28 cellular contexts compared by ENCODE assay signal in genomic region chr12:53955776-53956250, GRCh38. TPM values are rescaled to one million over a fixed set of nuclear protein-coding genes. Genes with fewer than 3 reads are reported as not detected.
A peak's percentile ranks its signal among the peaks of the same experiment; 100 is the strongest.
DNase-seq lines count a peak whose midpoint lies in the region; ATAC-seq, FAIRE-seq and TF ChIP-seq lines count a peak whose summit lies in the region.
"Had no signal": no experiment of that assay in that cellular context is flagged by ENCODE, and none has a peak within 500 bp of the region (broad histone marks: within the 10 kb centered on the region; RNA-seq: fewer than 3 reads in every experiment).

No MANE protein-coding gene starts in this region.

- ATAC-seq in WTC11 (no peak), left cardiac atrium (no peak), HG02884 (IDR thresholded peaks at IDR 0.05; ENCODE audit: unreplicated experiment) (no peak)
- ATAC-seq: Right ventricle myocardium inferior, upper lobe of right lung had no signal

- peaks cover 93% of the 10 kb centered on the region for H3K27me3 Mint-ChIP-seq in T-helper 2 cell treated with Interferon-gamma antibody and Interleukin-4, amounts not matched to agents 5 μg/mL and 100 μg/mL, for 36 hours (ENCODE audit: low read depth)
- H3K27me3 Mint-ChIP-seq in CD14-positive monocyte (ENCODE audit: low read depth in 3 of 3) (peaks cover 95 to 99% (median 95%) of the 10 kb centered on the region in 3 donors), WTC11 (ENCODE audit: low read depth) (peaks cover 100% of the 10 kb centered on the region)

- peaks cover 86% of the 10 kb centered on the region for H3K27me3 ChIP-seq in keratinocyte (ENCODE audit: control insufficient read depth, extremely low read depth, insufficient read depth, low read length)

- no peaks in the 10 kb centered on the region for H3K36me3 Mint-ChIP-seq in T-helper 2 cell treated with Interferon-gamma antibody and Interleukin-4, amounts not matched to agents 5 μg/mL and 100 μg/mL, for 36 hours (ENCODE audit: low read depth)
- H3K36me3 Mint-ChIP-seq in CD14-positive monocyte (peaks cover 2 to 17% of the 10 kb centered on the region in 2 donors), WTC11 (no peaks in the 10 kb centered on the region)

- peaks cover 11% of the 10 kb centered on the region for H3K4me1 Mint-ChIP-seq in T-helper 2 cell treated with Interferon-gamma antibody and Interleukin-4, amounts not matched to agents 5 μg/mL and 100 μg/mL, for 36 hours (ENCODE audit: low read depth)
- peaks cover 14% of the 10 kb centered on the region for H3K4me1 Mint-ChIP-seq in CD14-positive monocyte
- peaks cover 25% of the 10 kb centered on the region for H3K4me1 Mint-ChIP-seq in WTC11
- H3K4me1 Mint-ChIP-seq: endodermal cell, neural crest cell had no signal

- H3K9me3 Mint-ChIP-seq in T-helper 2 cell treated with Interferon-gamma antibody and Interleukin-4, amounts not matched to agents 5 μg/mL and 100 μg/mL, for 36 hours = no peaks in the 10 kb centered on the region
- H3K9me3 Mint-ChIP-seq in CD14-positive monocyte (peaks cover 2 to 56% (median 33%) of the 10 kb centered on the region in 7 donors), WTC11 (no peaks in the 10 kb centered on the region)
- H3K9me3 Mint-ChIP-seq: neural crest cell had no signal

- peak overlapping the region; percentile 68 for H3K27ac Mint-ChIP-seq in T-helper 2 cell treated with Interferon-gamma antibody and Interleukin-4, amounts not matched to agents 5 μg/mL and 100 μg/mL, for 36 hours
- H3K27ac Mint-ChIP-seq in CD14-positive monocyte = peak overlapping the region in 1 of 7 donors; percentile 9
- no peak overlapping the region for H3K27ac Mint-ChIP-seq in WTC11
- H3K27ac Mint-ChIP-seq: endodermal cell had no signal

- peak overlapping the region; percentile 85 for H3K4me2 ChIP-seq in keratinocyte (ENCODE audit: control insufficient read depth, extremely low read depth, insufficient read depth, low read depth, low read length)
- H3K4me2 ChIP-seq: BLaER1 had no signal

- peaks cover 34% of the 10 kb centered on the region for H3K4me1 ChIP-seq in keratinocyte (ENCODE audit: control insufficient read depth, extremely low read depth, insufficient read depth, low read length)
- H3K4me1 ChIP-seq: prostate gland, upper lobe of right lung had no signal

- no peak for DNase-seq in T-helper 2 cell treated with Interferon-gamma antibody and Interleukin-4, amounts not matched to agents 5 μg/mL and 100 μg/mL, for 36 hours (ENCODE audit: low spot score)
- no peak for DNase-seq in T-helper 2 cell
- peak; percentile 19 for DNase-seq in CD14-positive monocyte (ENCODE audit: low spot score)
- no peak for DNase-seq in WTC11 (ENCODE audit: low spot score)
- no peak for DNase-seq in keratinocyte (ENCODE audit: low read depth, low spot score)
- DNase-seq in dermis blood vessel endothelial cell = no peak
- DNase-seq in left cardiac atrium = no peak
- DNase-seq: GOT3; Karpas-422; kidney; NCI-H1105; NCI-H2081; NCI-H524 treated with DMSO at 0.1 percent for 48 hours; small intestine; stimulated activated CD4-positive, alpha-beta T cell treated with anti-CD3 and anti-CD28 coated beads, Interleukin-2, amount 100 ng/mL, for 48 hours; upper lobe of right lung; WERI-Rb-1 had no signal

- no peaks in the 10 kb centered on the region for H3K9me3 ChIP-seq in keratinocyte (ENCODE audit: control insufficient read depth, low read depth, low read length)
- H3K9me3 ChIP-seq: prostate gland, upper lobe of right lung had no signal

- no peak overlapping the region for H3K27ac ChIP-seq in keratinocyte (ENCODE audit: control insufficient read depth, insufficient read depth, low read length)
- H3K27ac ChIP-seq: BLaER1, prostate gland, upper lobe of right lung, WERI-Rb-1 had no signal

- H4K20me1 ChIP-seq in keratinocyte (ENCODE audit: control insufficient read depth, extremely low read depth, insufficient read depth, low read length) = no peaks in the 10 kb centered on the region

- dilution Hi-C loops in keratinocyte (cut with MboI; ENCODE audit: extremely low pct_ligation_motif_present, low sequenced_read_pairs) = no loop called here

- intact Hi-C loops in CD14-positive monocyte (cut with micrococcal nuclease) = no loop called here
- intact Hi-C loops in left cardiac atrium (cut with DNase I) = no loop called here

- H3K4me3 ChIP-seq in keratinocyte (ENCODE audit: control insufficient read depth in 2 of 3, extremely low read depth in 1 of 3, insufficient read depth in 2 of 3, low read depth in 1 of 3, low read length in 3 of 3) = peak overlapping the region; percentile 51 to 61 (median 60)
- H3K4me3 ChIP-seq: prostate gland, upper lobe of right lung had no signal

- H3K9me1 ChIP-seq in keratinocyte (ENCODE audit: control insufficient read depth, extremely low read depth, insufficient read depth, low read length) = no peaks in the 10 kb centered on the region

- FAIRE-seq in keratinocyte (lab: Jason Lieb, UNC) = peak; percentile 20
- FAIRE-seq: A204.1, G401.6, HTR-8/SVneo, kidney, small intestine had no signal

- H3K79me2 ChIP-seq in keratinocyte (ENCODE audit: control insufficient read depth, insufficient read depth, low read length) = no peaks in the 10 kb centered on the region

- POLR2A ChIA-PET in WTC11 (lab: Charles Lee) = no interaction called here

- H3K9ac ChIP-seq in keratinocyte (ENCODE audit: control insufficient read depth, extremely low read depth, insufficient read depth, low read length) = peak overlapping the region; percentile 33
- H3K9ac ChIP-seq: BLaER1 had no signal

- CTCF ChIA-PET in WTC11 (lab: Charles Lee) = interaction anchor here (0.9 to 1.5 kb wide), 4 partner anchors 10 to 254 kb away, joined by 3 to 4 read pairs (median 3); partner anchors contain the start of gene HOXC10

- no peaks in the 10 kb centered on the region for H3K36me3 ChIP-seq in keratinocyte (ENCODE audit: control insufficient read depth in 2 of 2, extremely low read depth in 1 of 2, insufficient read depth in 2 of 2, low read length in 2 of 2)
- H3K36me3 ChIP-seq: BLaER1, prostate gland, upper lobe of right lung, WERI-Rb-1 had no signal

- H2AFZ ChIP-seq in keratinocyte (ENCODE audit: control insufficient read depth, low read length) = peak overlapping the region; percentile 47

- peak overlapping the region; percentile 18 for H3K4me3 Mint-ChIP-seq in T-helper 2 cell treated with Interferon-gamma antibody and Interleukin-4, amounts not matched to agents 5 μg/mL and 100 μg/mL, for 36 hours
- H3K4me3 Mint-ChIP-seq in CD14-positive monocyte (peak overlapping the region in 1 of 2 donors; percentile 87), WTC11 (peak overlapping the region; percentile 33; the same call in 1 of the 2 replicates)
- H3K4me3 Mint-ChIP-seq: endodermal cell, neural crest cell had no signal

- TF ChIP-seq CTCF in CD14-positive monocyte (IDR thresholded peaks at IDR 0.05) (no peak), WTC11 (IDR thresholded peaks at IDR 0.05) (no peak), keratinocyte (optimal IDR thresholded peaks at IDR 0.05 in 1 of 3, IDR thresholded peaks at IDR 0.05 in 1 of 3, conservative IDR thresholded peaks at IDR 0.05 in 1 of 3; ENCODE audit: extremely low read depth in 1 of 3, insufficient read depth in 2 of 3, low read length in 3 of 3) (no peak)

RNA-seq across cellular contexts. Expression of gene HOXC12, which starts 1.1 kb away (rescaled TPM):
- not detected for polyA plus RNA-seq in CD14-positive monocyte
- not detected in 3 replicates for total RNA-seq in WTC11 (2021)
- 0.35 to 1.2 TPM (median 0.47 TPM) in 3 replicates for polyA plus RNA-seq in keratinocyte
- 0.34 TPM for polyA plus RNA-seq in keratinocyte (2011; ENCODE audit: low read depth)
- 0.43 and 0.44 TPM in 2 replicates for polyA plus RNA-seq in keratinocyte (2011; cell fraction: cytosol; rRNA removed)
- polyA plus RNA-seq in keratinocyte (2011; cell fraction: nucleus; rRNA removed) = 0.42 and 0.69 TPM in 2 replicates
- 1.0 and 1.2 TPM in 2 replicates for polyA plus RNA-seq in keratinocyte (2012; ENCODE audit: low replicate concordance)
- polyA minus RNA-seq in keratinocyte = 0.53 to 1.1 TPM (median 0.61 TPM) in 3 replicates
- polyA minus RNA-seq in keratinocyte (2011; cell fraction: cytosol; rRNA and poly(A)+ RNA removed) = 0.58 TPM
- polyA minus RNA-seq in keratinocyte (2011; cell fraction: nucleus; rRNA and poly(A)+ RNA removed) = 0.21 and 0.78 TPM in 2 replicates
- not detected in 2 replicates for total RNA-seq in dermis blood vessel endothelial cell
- not detected for total RNA-seq in left cardiac atrium
- total RNA-seq: endodermal cell; kidney; mesenteric fat pad; neural crest cell; prostate gland; Right ventricle myocardium inferior; T-helper 1 cell treated with Interleukin-12 subunit alpha and Interleukin-12 subunit beta and Interleukin-4 antibody, amounts not matched to agents 30 ng/mL and 1 ng/mL, for 36 hours; upper lobe of right lung had no signal
- polyA plus RNA-seq: small intestine had no signal

RNA-seq across cellular contexts. Expression of gene HOXC11, which starts 17.1 kb away (rescaled TPM):
- not detected for polyA plus RNA-seq in CD14-positive monocyte
- not detected in 3 replicates for total RNA-seq in WTC11 (2021)
- polyA plus RNA-seq in keratinocyte = 1.2 to 2.4 TPM (median 1.6 TPM) in 3 replicates
- 1.1 TPM for polyA plus RNA-seq in keratinocyte (2011; ENCODE audit: low read depth)
- polyA plus RNA-seq in keratinocyte (2011; cell fraction: cytosol; rRNA removed) = 0.92 and 1.9 TPM in 2 replicates
- polyA plus RNA-seq in keratinocyte (2011; cell fraction: nucleus; rRNA removed) = 3.5 and 5.5 TPM in 2 replicates
- polyA plus RNA-seq in keratinocyte (2012; ENCODE audit: low replicate concordance) = 5.1 and 6.3 TPM in 2 replicates
- 1.2 to 2.3 TPM (median 1.3 TPM) in 3 replicates for polyA minus RNA-seq in keratinocyte
- polyA minus RNA-seq in keratinocyte (2011; cell fraction: cytosol; rRNA and poly(A)+ RNA removed) = 2.3 TPM
- polyA minus RNA-seq in keratinocyte (2011; cell fraction: nucleus; rRNA and poly(A)+ RNA removed) = 1.6 and 2.2 TPM in 2 replicates
- not detected in 2 replicates for total RNA-seq in dermis blood vessel endothelial cell
- total RNA-seq in left cardiac atrium = not detected
- total RNA-seq: endodermal cell; mesenteric fat pad; neural crest cell; prostate gland; Right ventricle myocardium inferior; T-helper 1 cell treated with Interleukin-12 subunit alpha and Interleukin-12 subunit beta and Interleukin-4 antibody, amounts not matched to agents 30 ng/mL and 1 ng/mL, for 36 hours; upper lobe of right lung had no signal

RNA-seq across cellular contexts. Expression of gene HOXC13, which starts 17.2 kb away (rescaled TPM):
- polyA plus RNA-seq in CD14-positive monocyte = not detected
- total RNA-seq in WTC11 (2021) = 0.09 TPM in 1 of 3 replicates, not detected in the others
- polyA plus RNA-seq in keratinocyte = 4.8 to 5.6 TPM (median 5.2 TPM) in 3 replicates
- polyA plus RNA-seq in keratinocyte (2011; ENCODE audit: low read depth) = 2.3 TPM
- polyA plus RNA-seq in keratinocyte (2011; cell fraction: cytosol; rRNA removed) = 5.5 and 5.8 TPM in 2 replicates
- polyA plus RNA-seq in keratinocyte (2011; cell fraction: nucleus; rRNA removed) = 4.3 and 7.0 TPM in 2 replicates
- 7.2 and 8.7 TPM in 2 replicates for polyA plus RNA-seq in keratinocyte (2012; ENCODE audit: low replicate concordance)
- polyA minus RNA-seq in keratinocyte = 2.5 to 6.2 TPM (median 3.9 TPM) in 3 replicates
- polyA minus RNA-seq in keratinocyte (2011; cell fraction: cytosol; rRNA and poly(A)+ RNA removed) = 5.8 TPM
- 2.6 and 3.3 TPM in 2 replicates for polyA minus RNA-seq in keratinocyte (2011; cell fraction: nucleus; rRNA and poly(A)+ RNA removed)
- not detected in 2 replicates for total RNA-seq in dermis blood vessel endothelial cell
- total RNA-seq in left cardiac atrium = not detected
- total RNA-seq: endodermal cell; kidney; mesenteric fat pad; neural crest cell; Right ventricle myocardium inferior; T-helper 1 cell treated with Interleukin-12 subunit alpha and Interleukin-12 subunit beta and Interleukin-4 antibody, amounts not matched to agents 30 ng/mL and 1 ng/mL, for 36 hours; upper lobe of right lung had no signal
- polyA plus RNA-seq: small intestine had no signal

RNA-seq across cellular contexts. Expression of gene HOTAIR, which starts 18.9 kb away (rescaled TPM):
- polyA plus RNA-seq in CD14-positive monocyte = not detected
- not detected in 3 replicates for total RNA-seq in WTC11 (2021)
- 2.5 to 4.0 TPM (median 2.9 TPM) in 3 replicates for polyA plus RNA-seq in keratinocyte
- 3.5 TPM for polyA plus RNA-seq in keratinocyte (2011; ENCODE audit: low read depth)
- 2.4 and 2.8 TPM in 2 replicates for polyA plus RNA-seq in keratinocyte (2011; cell fraction: cytosol; rRNA removed)
- 7.6 and 8.3 TPM in 2 replicates for polyA plus RNA-seq in keratinocyte (2011; cell fraction: nucleus; rRNA removed)
- polyA plus RNA-seq in keratinocyte (2012; ENCODE audit: low replicate concordance) = 1.2 and 3.3 TPM in 2 replicates
- 0.22 to 0.92 TPM (median 0.56 TPM) in 3 replicates for polyA minus RNA-seq in keratinocyte
- 0.96 TPM for polyA minus RNA-seq in keratinocyte (2011; cell fraction: cytosol; rRNA and poly(A)+ RNA removed)
- 0.53 and 0.85 TPM in 2 replicates for polyA minus RNA-seq in keratinocyte (2011; cell fraction: nucleus; rRNA and poly(A)+ RNA removed)
- total RNA-seq in dermis blood vessel endothelial cell = not detected in 2 replicates
- not detected for total RNA-seq in left cardiac atrium
- total RNA-seq: endodermal cell; mesenteric fat pad; neural crest cell; Right ventricle myocardium inferior; T-helper 1 cell treated with Interleukin-12 subunit alpha and Interleukin-12 subunit beta and Interleukin-4 antibody, amounts not matched to agents 30 ng/mL and 1 ng/mL, for 36 hours; upper lobe of right lung had no signal
- polyA plus RNA-seq: small intestine had no signal

RNA-seq across cellular contexts. Expression of gene HOXC10, which starts 29.1 kb away (rescaled TPM):
- not detected for polyA plus RNA-seq in CD14-positive monocyte
- total RNA-seq in WTC11 (2021) = 0.09 TPM in 1 of 3 replicates, not detected in the others
- polyA plus RNA-seq in keratinocyte = 7.3 to 33.1 TPM (median 14.1 TPM) in 3 replicates
- polyA plus RNA-seq in keratinocyte (2011; ENCODE audit: low read depth) = 19.6 TPM
- 24.3 and 25.3 TPM in 2 replicates for polyA plus RNA-seq in keratinocyte (2011; cell fraction: cytosol; rRNA removed)
- polyA plus RNA-seq in keratinocyte (2011; cell fraction: nucleus; rRNA removed) = 11.5 and 14.8 TPM in 2 replicates
- 26.1 and 26.3 TPM in 2 replicates for polyA plus RNA-seq in keratinocyte (2012; ENCODE audit: low replicate concordance)
- 5.1 to 26.1 TPM (median 7.3 TPM) in 3 replicates for polyA minus RNA-seq in keratinocyte
- 21.1 TPM for polyA minus RNA-seq in keratinocyte (2011; cell fraction: cytosol; rRNA and poly(A)+ RNA removed)
- polyA minus RNA-seq in keratinocyte (2011; cell fraction: nucleus; rRNA and poly(A)+ RNA removed) = 4.0 and 6.6 TPM in 2 replicates
- 0.28 and 0.85 TPM in 2 replicates for total RNA-seq in dermis blood vessel endothelial cell
- not detected for total RNA-seq in left cardiac atrium
- total RNA-seq: endodermal cell; Right ventricle myocardium inferior; T-helper 1 cell treated with Interleukin-12 subunit alpha and Interleukin-12 subunit beta and Interleukin-4 antibody, amounts not matched to agents 30 ng/mL and 1 ng/mL, for 36 hours; upper lobe of right lung had no signal
- polyA plus RNA-seq: small intestine had no signal
